In the genomic region with DNA sequence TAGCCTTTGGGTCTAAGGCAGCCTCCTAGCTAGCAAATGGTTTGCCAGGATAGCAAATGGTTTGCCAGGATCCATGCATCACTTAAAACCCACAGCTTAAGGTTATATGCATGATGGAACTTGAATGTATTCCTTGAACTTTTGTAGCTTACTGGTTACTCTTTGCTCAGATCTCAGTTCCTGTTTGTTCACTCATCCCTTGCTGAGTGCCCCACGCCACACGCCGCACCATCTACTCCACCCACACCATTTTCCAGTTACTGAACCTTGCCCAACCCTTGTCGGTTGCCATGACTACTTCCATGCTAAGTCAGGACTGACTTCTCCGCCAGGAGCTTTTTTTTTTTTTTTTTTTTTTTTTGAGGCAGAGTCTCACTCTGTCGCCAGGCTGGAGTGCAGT, we compare ENCODE assay signal across 8 cellular contexts. TPM values are rescaled to one million over a fixed set of nuclear protein-coding genes. Genes with fewer than 3 reads are reported as not detected.
DNase-seq lines count a peak whose midpoint lies in the region; ATAC-seq and TF ChIP-seq lines count a peak whose summit lies in the region.

No MANE protein-coding gene starts in this region.

- H3K4me3 ChIP-seq in naive thymus-derived CD4-positive, alpha-beta T cell (ENCODE audit: low read length), result no peak overlapping the region
- H3K4me3 ChIP-seq in gastroesophageal sphincter, result no peak overlapping the region

- TF ChIP-seq POLR2A in gastroesophageal sphincter (IDR thresholded peaks at IDR 0.05), result no peak

- peaks cover 0 to 5% (median 0%) of the 10 kb centered on the region in 5 donors for H3K27me3 Mint-ChIP-seq in naive thymus-derived CD4-positive, alpha-beta T cell
- peaks cover 9% of the 10 kb centered on the region for H3K27me3 Mint-ChIP-seq in activated CD8-positive, alpha-beta memory T cell treated with anti-CD3 and anti-CD28 coated beads, Interleukin-2, amount 10 ng/mL, durations not matched to agents 7 days and 5 days

- no peak for TF ChIP-seq EP300 in gastroesophageal sphincter (IDR thresholded peaks at IDR 0.05)

- no peak for TF ChIP-seq CTCF in GM10248 (IDR thresholded peaks at IDR 0.05; ENCODE audit: control extremely low read depth, extremely low read depth, low read depth, missing control alignments)
- TF ChIP-seq CTCF in gastroesophageal sphincter (IDR thresholded peaks at IDR 0.05), result no peak

- H3K4me3 Mint-ChIP-seq in naive thymus-derived CD4-positive, alpha-beta T cell, result no peak overlapping the region
- H3K4me3 Mint-ChIP-seq in activated CD8-positive, alpha-beta memory T cell treated with anti-CD3 and anti-CD28 coated beads, Interleukin-2, amount 10 ng/mL, durations not matched to agents 7 days and 5 days, result no peak overlapping the region

- no peaks in the 10 kb centered on the region for H3K36me3 Mint-ChIP-seq in naive thymus-derived CD4-positive, alpha-beta T cell
- H3K36me3 Mint-ChIP-seq in activated CD8-positive, alpha-beta memory T cell treated with anti-CD3 and anti-CD28 coated beads, Interleukin-2, amount 10 ng/mL, durations not matched to agents 7 days and 5 days, result no peaks in the 10 kb centered on the region

- no peaks in the 10 kb centered on the region for H3K9me3 Mint-ChIP-seq in naive thymus-derived CD4-positive, alpha-beta T cell
- no peaks in the 10 kb centered on the region for H3K9me3 Mint-ChIP-seq in activated CD8-positive, alpha-beta memory T cell treated with anti-CD3 and anti-CD28 coated beads, Interleukin-2, amount 10 ng/mL, durations not matched to agents 7 days and 5 days (ENCODE audit: low read depth)

- 76% methylated on average over 4 of the region's 6 CpGs; no CpG with 5 or more reads in 1 of the 2 donors for WGBS in gastroesophageal sphincter (ENCODE audit: low coverage in 1 of 2), 2 donors

- H3K4me1 ChIP-seq in naive thymus-derived CD4-positive, alpha-beta T cell (ENCODE audit: control insufficient read depth in 2 of 2, insufficient read depth in 2 of 2, low read length in 2 of 2), result no peaks in the 10 kb centered on the region
- no peaks in the 10 kb centered on the region for H3K4me1 ChIP-seq in gastroesophageal sphincter

- H3K9me3 ChIP-seq in naive thymus-derived CD4-positive, alpha-beta T cell (ENCODE audit: control insufficient read depth in 2 of 3, low read length in 3 of 3), result no peaks in the 10 kb centered on the region
- no peaks in the 10 kb centered on the region for H3K9me3 ChIP-seq in gastroesophageal sphincter

- no peaks in the 10 kb centered on the region for H3K36me3 ChIP-seq in naive thymus-derived CD4-positive, alpha-beta T cell (ENCODE audit: control insufficient read depth in 2 of 3, insufficient read depth in 3 of 3, low read length in 3 of 3)
- H3K36me3 ChIP-seq in gastroesophageal sphincter, result no peaks in the 10 kb centered on the region

- intact Hi-C loops in naive thymus-derived CD4-positive, alpha-beta T cell (cut with micrococcal nuclease), result loop anchor here in 1 of 2 donors (5.0 kb wide), 2 partner anchors 212 to 267 kb away; no protein-coding TSS in a partner anchor

- no peaks in the 10 kb centered on the region for H3K4me1 Mint-ChIP-seq in naive thymus-derived CD4-positive, alpha-beta T cell
- peaks cover 2% of the 10 kb centered on the region for H3K4me1 Mint-ChIP-seq in activated CD8-positive, alpha-beta memory T cell treated with anti-CD3 and anti-CD28 coated beads, Interleukin-2, amount 10 ng/mL, durations not matched to agents 7 days and 5 days

- DNase-seq in GM10248 (ENCODE audit: extremely low spot score), result peak; percentile 53
- peak; percentile 86 for DNase-seq in SIG-M5 treated with dmso at 0.1 percent for 504 hours (lab: John Stamatoyannopoulos, UW; ENCODE audit: unreplicated experiment)
- DNase-seq in naive thymus-derived CD4-positive, alpha-beta T cell, result peak in 1 of 9 donors; percentile 22
- DNase-seq in activated CD8-positive, alpha-beta memory T cell treated with anti-CD3 and anti-CD28 coated beads, Interleukin-2, amount 10 ng/mL, durations not matched to agents 7 days and 5 days, result no peak
- DNase-seq in stimulated activated naive CD4-positive, alpha-beta T cell treated with Interleukin-2 at 50 U/mL for 16 hours (lab: John Stamatoyannopoulos, UW), result no peak

- no peaks in the 10 kb centered on the region for H3K27me3 ChIP-seq in naive thymus-derived CD4-positive, alpha-beta T cell (ENCODE audit: control insufficient read depth in 2 of 2, insufficient read depth in 2 of 2, low read length in 2 of 2)
- no peaks in the 10 kb centered on the region for H3K27me3 ChIP-seq in gastroesophageal sphincter

- CTCF ChIA-PET in GM10248 (lab: Yijun Ruan, JAX), result interaction anchor here (1.0 kb wide), 1 partner anchor 200 kb away, joined by 3 read pairs; no protein-coding TSS in a partner anchor
- CTCF ChIA-PET in naive thymus-derived CD4-positive, alpha-beta T cell (lab: Charles Lee), result no interaction called here
- CTCF ChIA-PET in activated CD8-positive, alpha-beta memory T cell treated with anti-CD3 and anti-CD28 coated beads, Interleukin-2, amount 10 ng/mL, durations not matched to agents 7 days and 5 days (lab: Charles Lee), result no interaction called here

- ATAC-seq in GM19395 (IDR thresholded peaks at IDR 0.05; ENCODE audit: unreplicated experiment) (peak; percentile 79), HG03196 (IDR thresholded peaks at IDR 0.05; ENCODE audit: unreplicated experiment) (peak; percentile 92), gastroesophageal sphincter (no peak)
- peak; percentile 55 for ATAC-seq in naive thymus-derived CD4-positive, alpha-beta T cell
- no peak for ATAC-seq in activated CD8-positive, alpha-beta memory T cell treated with anti-CD3 and anti-CD28 coated beads, Interleukin-2, amount 10 ng/mL, durations not matched to agents 7 days and 5 days

- POLR2A ChIA-PET in GM10248 (lab: Yijun Ruan, JAX), result interaction anchor here (0.6 kb wide), 1 partner anchor 10 kb away, joined by 5 read pairs; no protein-coding TSS in a partner anchor
- POLR2A ChIA-PET in naive thymus-derived CD4-positive, alpha-beta T cell (lab: Charles Lee), result no interaction called here

- H3K27ac Mint-ChIP-seq in naive thymus-derived CD4-positive, alpha-beta T cell, result no peak overlapping the region
- no peak overlapping the region for H3K27ac Mint-ChIP-seq in activated CD8-positive, alpha-beta memory T cell treated with anti-CD3 and anti-CD28 coated beads, Interleukin-2, amount 10 ng/mL, durations not matched to agents 7 days and 5 days

- no peak overlapping the region for H3K27ac ChIP-seq in naive thymus-derived CD4-positive, alpha-beta T cell (ENCODE audit: low read depth, low read length)
- H3K27ac ChIP-seq in gastroesophageal sphincter, result no peak overlapping the region

RNA-seq across cellular contexts. Expression of a gene that starts 29.5 kb away (rescaled TPM):
- total RNA-seq in naive thymus-derived CD4-positive, alpha-beta T cell, result 10 to 100 TPM; 23.5 to 56.1 (median 49.3) TPM
- 1 to 10 TPM; 8.1 to 9.2 TPM for polyA plus RNA-seq in naive thymus-derived CD4-positive, alpha-beta T cell
- total RNA-seq in gastroesophageal sphincter, result 10 to 100 TPM; 34.5 to 50.4 (median 42.9) TPM
- 10 to 100 TPM; 36.6 to 36.9 TPM for total RNA-seq in activated CD8-positive, alpha-beta memory T cell treated with anti-CD3 and anti-CD28 coated beads, Interleukin-2, amount 10 ng/mL, durations not matched to agents 7 days and 5 days

Comparison
In these comparisons a context has a peak if more than half of its experiments do, and no peak if none do; other contexts are left out.
1. DNase-seq: peak in GM10248 (single experiment) and SIG-M5 treated with dmso at 0.1 percent for 504 hours (single experiment); none in activated CD8-positive, alpha-beta memory T cell treated with anti-CD3 and anti-CD28 coated beads, Interleukin-2, amount 10 ng/mL, durations not matched to agents 7 days and 5 days (single experiment) and stimulated activated naive CD4-positive, alpha-beta T cell treated with Interleukin-2 at 50 U/mL for 16 hours (single experiment).
2. ATAC-seq: peak in GM19395 (single experiment), HG03196 (single experiment) and naive thymus-derived CD4-positive, alpha-beta T cell (single experiment); none in gastroesophageal sphincter (single experiment) and activated CD8-positive, alpha-beta memory T cell treated with anti-CD3 and anti-CD28 coated beads, Interleukin-2, amount 10 ng/mL, durations not matched to agents 7 days and 5 days (single experiment).